Comparison of ENCODE assay signal across 9 cellular contexts in genomic region chr17:7745748-7746470, GRCh38. TPM values are rescaled to one million over a fixed set of nuclear protein-coding genes. Genes with fewer than 3 reads are reported as not detected.
DNase-seq lines count a peak whose midpoint lies in the region; ATAC-seq and TF ChIP-seq lines count a peak whose summit lies in the region.
"Had no signal": no experiment of that assay in that cellular context is flagged by ENCODE, and none has a peak within 500 bp of the region (broad histone marks: within the 10 kb centered on the region; RNA-seq: fewer than 3 reads in every experiment).

No MANE protein-coding gene starts in this region.

- H3K9me3 Mint-ChIP-seq in activated CD4-positive, alpha-beta T cell treated with anti-CD3 and anti-CD28 coated beads, Interleukin-2, amount 10 ng/mL, durations not matched to agents 7 days and 5 days: no peaks in the 10 kb centered on the region
- H3K9me3 Mint-ChIP-seq in naive thymus-derived CD8-positive, alpha-beta T cell: no peaks in the 10 kb centered on the region
- H3K9me3 Mint-ChIP-seq: CD4-positive, alpha-beta T cell had no signal

- intact Hi-C loops in Right ventricle myocardium superior (cut with DNase I): loop anchor here (10.0 kb wide), 1 partner anchor 249 kb away; no protein-coding TSS in a partner anchor

- H3K27me3 Mint-ChIP-seq in activated CD4-positive, alpha-beta T cell treated with anti-CD3 and anti-CD28 coated beads, Interleukin-2, amount 10 ng/mL, durations not matched to agents 7 days and 5 days: peaks cover 9% of the 10 kb centered on the region
- H3K27me3 Mint-ChIP-seq in naive thymus-derived CD8-positive, alpha-beta T cell: peaks cover 6 to 12% (median 8%) of the 10 kb centered on the region in 5 donors

- ATAC-seq in Right ventricle myocardium superior (ENCODE audit: poor library complexity): no peak
- ATAC-seq in HG02642 (IDR thresholded peaks at IDR 0.05; ENCODE audit: poor library complexity, unreplicated experiment): no peak
- ATAC-seq in GM18502 (IDR thresholded peaks at IDR 0.05; ENCODE audit: poor library complexity, unreplicated experiment): no peak
- ATAC-seq in naive thymus-derived CD8-positive, alpha-beta T cell: no peak

- TF ChIP-seq CTCF in right atrium auricular region (IDR thresholded peaks at IDR 0.05) (no peak), foreskin fibroblast (IDR thresholded peaks at IDR 0.05; ENCODE audit: low read depth, low read length) (peak; percentile 12)

- peaks cover 0 to 7% of the 10 kb centered on the region in 2 donors for H3K4me1 ChIP-seq in right atrium auricular region

- DNase-seq in right atrium auricular region (ENCODE audit: low spot score): peak; percentile 71
- DNase-seq in Right ventricle myocardium superior: no peak
- DNase-seq in SKM-1 (lab: John Stamatoyannopoulos, UW; ENCODE audit: unreplicated experiment): peak; percentile 5
- DNase-seq in foreskin fibroblast: peak; percentile 85 to 89
- DNase-seq in activated CD4-positive, alpha-beta T cell treated with anti-CD3 and anti-CD28 coated beads, Interleukin-2, amount 10 ng/mL, durations not matched to agents 7 days and 5 days: no peak
- DNase-seq in naive thymus-derived CD8-positive, alpha-beta T cell: no peak
- DNase-seq: CD4-positive, alpha-beta T cell had no signal

- no peak overlapping the region for H3K4me3 ChIP-seq in right atrium auricular region
- no peak overlapping the region for H3K4me3 ChIP-seq in foreskin fibroblast (ENCODE audit: low read depth in 1 of 2, low read length in 2 of 2)

- CTCF ChIA-PET in activated CD4-positive, alpha-beta T cell treated with anti-CD3 and anti-CD28 coated beads, Interleukin-2, amount 10 ng/mL, durations not matched to agents 7 days and 5 days (lab: Charles Lee): interaction anchor here (0.6 kb wide), 1 partner anchor 12 kb away, joined by 3 read pairs; no protein-coding TSS in a partner anchor

- POLR2A ChIA-PET in activated CD4-positive, alpha-beta T cell treated with anti-CD3 and anti-CD28 coated beads, Interleukin-2, amount 10 ng/mL, durations not matched to agents 7 days and 5 days (lab: Charles Lee): no interaction called here
- POLR2A ChIA-PET in naive thymus-derived CD8-positive, alpha-beta T cell (lab: Charles Lee): no interaction called here

- H3K27ac ChIP-seq in right atrium auricular region: no peak overlapping the region

- no peaks in the 10 kb centered on the region for H3K4me1 Mint-ChIP-seq in activated CD4-positive, alpha-beta T cell treated with anti-CD3 and anti-CD28 coated beads, Interleukin-2, amount 10 ng/mL, durations not matched to agents 7 days and 5 days
- H3K4me1 Mint-ChIP-seq in naive thymus-derived CD8-positive, alpha-beta T cell: no peaks in the 10 kb centered on the region

- H3K27ac Mint-ChIP-seq in activated CD4-positive, alpha-beta T cell treated with anti-CD3 and anti-CD28 coated beads, Interleukin-2, amount 10 ng/mL, durations not matched to agents 7 days and 5 days: no peak overlapping the region
- no peak overlapping the region for H3K27ac Mint-ChIP-seq in naive thymus-derived CD8-positive, alpha-beta T cell
- H3K27ac Mint-ChIP-seq: CD4-positive, alpha-beta T cell had no signal

- no peaks in the 10 kb centered on the region for H3K27me3 ChIP-seq in right atrium auricular region

- no peaks in the 10 kb centered on the region for H3K36me3 ChIP-seq in right atrium auricular region

- no peak overlapping the region for H3K4me3 Mint-ChIP-seq in activated CD4-positive, alpha-beta T cell treated with anti-CD3 and anti-CD28 coated beads, Interleukin-2, amount 10 ng/mL, durations not matched to agents 7 days and 5 days
- H3K4me3 Mint-ChIP-seq in naive thymus-derived CD8-positive, alpha-beta T cell: no peak overlapping the region
- H3K4me3 Mint-ChIP-seq: CD4-positive, alpha-beta T cell had no signal

- no peaks in the 10 kb centered on the region for H3K9me3 ChIP-seq in right atrium auricular region

- H3K36me3 Mint-ChIP-seq in activated CD4-positive, alpha-beta T cell treated with anti-CD3 and anti-CD28 coated beads, Interleukin-2, amount 10 ng/mL, durations not matched to agents 7 days and 5 days (ENCODE audit: low read depth): no peaks in the 10 kb centered on the region
- no peaks in the 10 kb centered on the region for H3K36me3 Mint-ChIP-seq in naive thymus-derived CD8-positive, alpha-beta T cell

RNA-seq across cellular contexts. Expression of gene DNAH2, which starts 28.4 kb away (rescaled TPM):
- under 1 TPM in 1 of 2 donors, not detected in 1; 0.08 TPM for total RNA-seq in right atrium auricular region
- not detected for total RNA-seq in Right ventricle myocardium superior
- total RNA-seq in activated CD4-positive, alpha-beta T cell treated with anti-CD3 and anti-CD28 coated beads, Interleukin-2, amount 10 ng/mL, durations not matched to agents 7 days and 5 days: not detected
- not detected for total RNA-seq in naive thymus-derived CD8-positive, alpha-beta T cell
- polyA plus RNA-seq in naive thymus-derived CD8-positive, alpha-beta T cell: not detected
- total RNA-seq: CD4-positive, alpha-beta T cell had no signal

RNA-seq across cellular contexts. Expression of gene EFNB3, which starts 40.9 kb away (rescaled TPM):
- total RNA-seq in right atrium auricular region (1 to 10 TPM; 2.1 to 5.9 TPM), Right ventricle myocardium superior (0.13 TPM)
- not detected for total RNA-seq in activated CD4-positive, alpha-beta T cell treated with anti-CD3 and anti-CD28 coated beads, Interleukin-2, amount 10 ng/mL, durations not matched to agents 7 days and 5 days
- not detected for total RNA-seq in naive thymus-derived CD8-positive, alpha-beta T cell
- not detected for polyA plus RNA-seq in naive thymus-derived CD8-positive, alpha-beta T cell
- total RNA-seq: CD4-positive, alpha-beta T cell had no signal

RNA-seq across cellular contexts. Expression of gene WRAP53, which starts 57.6 kb away (rescaled TPM):
- total RNA-seq in right atrium auricular region: 1 to 10 TPM; 3.7 to 6.1 TPM
- 4.2 TPM for total RNA-seq in Right ventricle myocardium superior
- 10 to 100 TPM; 22.6 to 24.2 TPM for total RNA-seq in activated CD4-positive, alpha-beta T cell treated with anti-CD3 and anti-CD28 coated beads, Interleukin-2, amount 10 ng/mL, durations not matched to agents 7 days and 5 days
- 10 to 100 TPM in 1 of 2 experiments, 1 to 10 TPM in 1; 9.8 to 11.6 TPM for total RNA-seq in naive thymus-derived CD8-positive, alpha-beta T cell
- 10 to 100 TPM; 10.5 to 14.1 (median 13.9) TPM for polyA plus RNA-seq in naive thymus-derived CD8-positive, alpha-beta T cell

RNA-seq across cellular contexts. Expression of gene TP53, which starts 58.6 kb away (rescaled TPM):
- total RNA-seq in right atrium auricular region (10 to 100 TPM; 12.9 to 20.1 TPM), Right ventricle myocardium superior (11.5 TPM)
- total RNA-seq in activated CD4-positive, alpha-beta T cell treated with anti-CD3 and anti-CD28 coated beads, Interleukin-2, amount 10 ng/mL, durations not matched to agents 7 days and 5 days: 100 to 1,000 TPM; 154 to 182 TPM
- total RNA-seq in naive thymus-derived CD8-positive, alpha-beta T cell: 100 to 1,000 TPM; 113 to 116 TPM
- 10 to 100 TPM; 21.7 to 33.0 (median 28.0) TPM for polyA plus RNA-seq in naive thymus-derived CD8-positive, alpha-beta T cell

Comparison
In these comparisons a context has a peak if more than half of its experiments do, and no peak if none do; other contexts are left out.
1. DNase-seq: peak in right atrium auricular region (single experiment), SKM-1 (single experiment) and foreskin fibroblast (2 of 2); none in Right ventricle myocardium superior (single experiment), activated CD4-positive, alpha-beta T cell treated with anti-CD3 and anti-CD28 coated beads, Interleukin-2, amount 10 ng/mL, durations not matched to agents 7 days and 5 days (single experiment) and naive thymus-derived CD8-positive, alpha-beta T cell (0 of 10).